ENCODE assay signal across 9 cellular contexts in genomic region chr16:1966460-1966859, GRCh38. TPM values are rescaled to one million over a fixed set of nuclear protein-coding genes. Genes with fewer than 3 reads are reported as not detected.
DNase-seq lines count a peak whose midpoint lies in the region; TF ChIP-seq lines count a peak whose summit lies in the region.
"Had no signal": no experiment of that assay in that cellular context is flagged by ENCODE, and none has a peak within 500 bp of the region (broad histone marks: within the 10 kb centered on the region; RNA-seq: fewer than 3 reads in every experiment).

TSS of gene RNF151 (plus strand) at chr16:1966856. CDS start at chr16:1966882, 26 bp downstream.

- H3K36me3 ChIP-seq in SJSA1: peaks cover 53% of the 10 kb centered on the region

- no peaks in the 10 kb centered on the region for H3K9me3 ChIP-seq in SJSA1 (replicated peaks)

- H3K27me3 ChIP-seq in SJSA1 (replicated peaks): no peaks in the 10 kb centered on the region

- no peak for TF ChIP-seq CTCF in fibroblast of pulmonary artery (IDR thresholded peaks at IDR 0.05; ENCODE audit: low read length, missing control alignments)
- TF ChIP-seq CTCF in retinal pigment epithelial cell (conservative IDR thresholded peaks at IDR 0.05; ENCODE audit: low read depth, low read length): no peak

- peaks cover 30% of the 10 kb centered on the region for H3K4me1 ChIP-seq in SJSA1 (replicated peaks)

- H3K27ac ChIP-seq in SJSA1: no peak within 1 kb of the TSS

- H3K4me3 ChIP-seq in GM08714 (ENCODE audit: low read length): peak within 1 kb of the TSS; percentile 95
- H3K4me3 ChIP-seq in SJSA1: peak within 1 kb of the TSS; percentile 88
- peak within 1 kb of the TSS; percentile 90 for H3K4me3 ChIP-seq in fibroblast of pulmonary artery (replicated peaks; ENCODE audit: low read depth, low read length)
- peak within 1 kb of the TSS; percentile 70 for H3K4me3 ChIP-seq in retinal pigment epithelial cell (ENCODE audit: low read length)

- DNase-seq in SJSA1 (ENCODE audit: low read depth in 1 of 2, low spot score in 2 of 2): no peak
- DNase-seq in fibroblast of pulmonary artery (ENCODE audit: low read depth): no peak
- DNase-seq in retinal pigment epithelial cell (ENCODE audit: low read depth): no peak
- no peak for DNase-seq in NCI-H345 (lab: John Stamatoyannopoulos, UW)
- no peak for DNase-seq in NCI-H2081 treated with DMSO at 0.1 percent for 48 hours (lab: John Stamatoyannopoulos, UW)
- no peak for DNase-seq in medulla oblongata (ENCODE audit: extremely low spot score)
- DNase-seq in NCI-H1417 (lab: John Stamatoyannopoulos, UW): no peak
- DNase-seq: effector CD4-positive, alpha-beta T cell had no signal

RNA-seq across cellular contexts. Expression of gene RNF151, which starts in this region (rescaled TPM):
- total RNA-seq in SJSA1 (2014; rRNA removed; shearing (Covaris generic)): not detected in 2 replicates
